ENCODE assay signal across 18 cellular contexts in the genomic region with DNA sequence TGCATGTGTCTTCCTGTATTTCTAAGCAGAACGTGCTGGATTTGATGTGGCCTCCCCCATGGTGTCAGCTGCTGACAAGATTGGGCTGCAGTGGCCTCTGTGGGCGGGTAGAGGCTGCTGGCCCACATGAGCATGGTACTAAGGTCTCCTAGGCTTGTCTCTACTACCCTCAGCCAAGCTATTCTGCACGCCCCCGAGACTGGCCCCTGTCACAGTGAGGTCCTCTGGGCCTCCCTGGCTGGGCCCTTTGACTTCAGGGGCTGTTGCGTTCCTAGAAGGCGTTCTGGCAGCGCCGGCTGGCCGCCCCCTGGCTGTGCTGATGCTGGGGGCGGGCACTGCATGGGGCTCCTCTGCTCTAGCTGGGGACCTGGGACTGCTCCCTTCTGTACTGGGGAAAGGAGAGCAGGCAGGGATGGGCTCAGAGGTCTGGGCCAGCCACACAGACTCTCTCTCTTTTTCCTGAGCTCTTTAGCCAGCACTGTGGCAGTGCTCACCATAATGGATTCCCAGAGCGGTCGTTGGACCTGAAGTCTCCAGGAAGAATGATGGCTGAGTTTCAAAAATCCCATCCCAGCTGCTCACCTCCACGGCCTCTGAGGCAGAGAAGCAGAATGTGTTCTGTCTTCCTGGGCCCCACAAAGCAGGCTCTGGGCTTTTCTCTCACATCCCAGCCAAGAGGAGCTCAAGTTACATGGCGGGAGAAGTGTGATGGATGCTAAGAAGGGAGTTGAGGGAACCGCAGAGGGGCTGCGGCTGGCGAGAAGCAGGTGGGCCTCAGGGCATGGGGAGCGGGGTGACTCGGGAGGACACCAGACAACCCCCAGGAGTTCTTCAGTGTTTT. TPM values are rescaled to one million over a fixed set of nuclear protein-coding genes. Genes with fewer than 3 reads are reported as not detected.
DNase-seq lines count a peak whose midpoint lies in the region; ATAC-seq and TF ChIP-seq lines count a peak whose summit lies in the region.
"Had no signal": no experiment of that assay in that cellular context is flagged by ENCODE, and none has a peak within 500 bp of the region (broad histone marks: within the 10 kb centered on the region; RNA-seq: fewer than 3 reads in every experiment).

No MANE protein-coding gene starts in this region.

- POLR2A ChIA-PET in AG04450 (lab: Yijun Ruan, JAX), result no interaction called here

- DNase-seq in AG04450 (ENCODE audit: low read depth, low spot score), result no peak
- DNase-seq in GM23338 (ENCODE audit: low spot score), result no peak
- DNase-seq in natural killer cell, result no peak
- DNase-seq in NCI-H2029 treated with DMSO at 0.1 percent for 48 hours (lab: John Stamatoyannopoulos, UW), result no peak
- no peak for DNase-seq in SIG-M5 treated with dmso at 0.1 percent for 504 hours (lab: John Stamatoyannopoulos, UW; ENCODE audit: unreplicated experiment)
- DNase-seq: activated CD4-positive, alpha-beta T cell treated with anti-CD3 and anti-CD28 coated beads, Interleukin-2, amount 50 U/mL, for 1 hour; activated naive CD4-positive, alpha-beta T cell treated with anti-CD3 and anti-CD28 coated beads for 36 hours; esophagus squamous epithelium; GM23248; hypothalamus; MG63; NCI-H446; OCI-M1; T-helper 1 cell had no signal

- H3K9me3 Mint-ChIP-seq in GM23338 (no peaks in the 10 kb centered on the region), natural killer cell (no peaks in the 10 kb centered on the region)
- no peaks in the 10 kb centered on the region for H3K9me3 Mint-ChIP-seq in activated T-helper 17 cell treated with anti-CD3 and anti-CD28 coated beads, Interleukin-2, amount 50 U/mL, for 72 hours
- H3K9me3 Mint-ChIP-seq: activated naive CD4-positive, alpha-beta T cell treated with anti-CD3 and anti-CD28 coated beads for 36 hours had no signal

- H3K4me1 Mint-ChIP-seq in GM23338 (peaks cover 52% of the 10 kb centered on the region), natural killer cell (peaks cover 27 to 53% of the 10 kb centered on the region in 2 donors)
- H3K4me1 Mint-ChIP-seq in activated T-helper 17 cell treated with anti-CD3 and anti-CD28 coated beads, Interleukin-2, amount 50 U/mL, for 72 hours, result peaks cover 21% of the 10 kb centered on the region

- H3K36me3 ChIP-seq in GM23338 (ENCODE audit: insufficient read depth), result no peaks in the 10 kb centered on the region; the same call in 1 of the 2 replicates
- H3K36me3 ChIP-seq: pancreas had no signal

- no peak overlapping the region for H3K4me2 ChIP-seq in GM23338

- H3K4me3 Mint-ChIP-seq in GM23338 (no peak overlapping the region), natural killer cell (no peak overlapping the region)
- no peak overlapping the region for H3K4me3 Mint-ChIP-seq in activated T-helper 17 cell treated with anti-CD3 and anti-CD28 coated beads, Interleukin-2, amount 50 U/mL, for 72 hours
- H3K4me3 Mint-ChIP-seq: activated naive CD4-positive, alpha-beta T cell treated with anti-CD3 and anti-CD28 coated beads for 36 hours had no signal

- H3K4me3 ChIP-seq in AG04450 (ENCODE audit: low read depth, low read length) (no peak overlapping the region), GM23338 (no peak overlapping the region)
- H3K4me3 ChIP-seq: esophagus squamous epithelium, GM23248, MG63, pancreas had no signal

- TF ChIP-seq CTCF in AG04450 (IDR thresholded peaks at IDR 0.05; ENCODE audit: low read depth, low read length), result no peak
- TF ChIP-seq CTCF in GM23338 (conservative IDR thresholded peaks at IDR 0.05; ENCODE audit: low read depth in 2 of 2), result no peak
- no peak for TF ChIP-seq CTCF in natural killer cell (IDR thresholded peaks at IDR 0.05)

- H3K9me2 ChIP-seq in GM23338 (ENCODE audit: insufficient read depth), result no peaks in the 10 kb centered on the region

- intact Hi-C loops in natural killer cell (cut with micrococcal nuclease), result no loop called here

- no peak overlapping the region for H2AFZ ChIP-seq in GM23338
- H2AFZ ChIP-seq: GM23248 had no signal

- no peaks in the 10 kb centered on the region for H3K9me3 ChIP-seq in AG04450 (ENCODE audit: control insufficient read depth, insufficient read depth, low read length)
- H3K9me3 ChIP-seq: esophagus squamous epithelium, MG63, pancreas had no signal

- H3K27me3 Mint-ChIP-seq in GM23338 (ENCODE audit: insufficient read depth, low read depth, poor library complexity) (peaks cover 4% of the 10 kb centered on the region), natural killer cell (ENCODE audit: low read depth in 2 of 2) (no peaks in the 10 kb centered on the region)
- no peaks in the 10 kb centered on the region for H3K27me3 Mint-ChIP-seq in activated T-helper 17 cell treated with anti-CD3 and anti-CD28 coated beads, Interleukin-2, amount 50 U/mL, for 72 hours

- peaks cover 18% of the 10 kb centered on the region for H3K36me3 Mint-ChIP-seq in GM23338 (ENCODE audit: low read depth)
- peaks cover 36% of the 10 kb centered on the region for H3K36me3 Mint-ChIP-seq in activated T-helper 17 cell treated with anti-CD3 and anti-CD28 coated beads, Interleukin-2, amount 50 U/mL, for 72 hours (ENCODE audit: low read depth)
- H3K36me3 Mint-ChIP-seq in natural killer cell, result no peaks in the 10 kb centered on the region

- peaks cover 40% of the 10 kb centered on the region for H4K20me1 ChIP-seq in GM23338 (replicated peaks; ENCODE audit: insufficient read depth)

- ATAC-seq in GM23338 (peak; percentile 29), natural killer cell (peak in 1 of 3 donors; percentile 32), GM18870 (IDR thresholded peaks at IDR 0.05; ENCODE audit: unreplicated experiment) (no peak), HG03280 (IDR thresholded peaks at IDR 0.05; ENCODE audit: unreplicated experiment) (no peak)
- ATAC-seq in activated T-helper 17 cell treated with anti-CD3 and anti-CD28 coated beads, Interleukin-2, amount 50 U/mL, for 72 hours (replicated peaks), result peak; percentile 58
- ATAC-seq: pancreas had no signal

- peaks cover 14% of the 10 kb centered on the region for H3K4me1 ChIP-seq in GM23338 (ENCODE audit: insufficient read depth)

- no peaks in the 10 kb centered on the region for H3K27me3 ChIP-seq in AG04450 (ENCODE audit: control insufficient read depth, insufficient read depth, low read length)
- H3K27me3 ChIP-seq in GM23338 (ENCODE audit: insufficient read depth), result no peaks in the 10 kb centered on the region
- H3K27me3 ChIP-seq: esophagus squamous epithelium, MG63, pancreas had no signal

- peaks cover 85% of the 10 kb centered on the region for H3K79me2 ChIP-seq in GM23338 (replicated peaks; ENCODE audit: insufficient read depth)

- H3K27ac Mint-ChIP-seq in GM23338, result no peak overlapping the region
- no peak overlapping the region for H3K27ac Mint-ChIP-seq in activated T-helper 17 cell treated with anti-CD3 and anti-CD28 coated beads, Interleukin-2, amount 50 U/mL, for 72 hours
- peak overlapping the region; percentile 46 to 69 for H3K27ac Mint-ChIP-seq in natural killer cell

- H3F3A ChIP-seq in GM23338 (replicated peaks; ENCODE audit: low read depth), result peaks cover 9% of the 10 kb centered on the region; the same call in 1 of the 2 replicates

- H3K27ac ChIP-seq in AG04450 (ENCODE audit: low read depth, low read length) (peak overlapping the region; percentile 48), GM23338 (ENCODE audit: low read depth) (no peak overlapping the region)
- H3K27ac ChIP-seq: esophagus squamous epithelium, GM23248, pancreas had no signal

- CTCF ChIA-PET in AG04450 (lab: Charles Lee), result interaction anchor here (1.2 to 3.5 kb wide), 3 partner anchors 7 to 141 kb away, joined by 3 to 14 read pairs (median 4); no protein-coding TSS in a partner anchor

TF ChIP-seq in GM23338, 12 proteins besides CTCF, POLR2A, EP300 and RAD21 (continues in another document):
- TF ChIP-seq STAT1 (IDR thresholded peaks at IDR 0.05; ENCODE audit: unreplicated experiment), result no peak
- TF ChIP-seq NANOG (IDR thresholded peaks at IDR 0.05; ENCODE audit: borderline replicate concordance), result no peak
- no peak for TF ChIP-seq ZNF331 (CRISPR knock-in tag; IDR thresholded peaks at IDR 0.05; ENCODE audit: low read depth)
- no peak for TF ChIP-seq EZH2 (IDR thresholded peaks at IDR 0.05; ENCODE audit: low read depth, unreplicated experiment)
- no peak for TF ChIP-seq JUNB (IDR thresholded peaks at IDR 0.05; ENCODE audit: unreplicated experiment)

RNA-seq across cellular contexts. Expression of a gene that starts 32.3 kb away (rescaled TPM):
- polyA plus RNA-seq in AG04450 (2011; rRNA removed) (1.0 and 1.7 TPM in 2 replicates), GM23338 (2016; fragmentation: Nextera tagmentation; extraction: Ambion mirVana) (0.28 and 0.63 TPM in 2 replicates)
- polyA minus RNA-seq in AG04450 (2011; rRNA and poly(A)+ RNA removed), result 0.48 and 0.60 TPM in 2 replicates
- total RNA-seq in GM23338 (2014; rRNA removed; shearing (Covaris generic)), result 4.5 and 4.9 TPM in 2 replicates
- total RNA-seq in activated T-helper 17 cell treated with anti-CD3 and anti-CD28 coated beads, Interleukin-2, amount 50 U/mL, for 72 hours, result 1 to 10 TPM; 4.1 to 4.5 TPM
- 1 to 10 TPM; 2.2 to 2.5 (median 2.3) TPM for total RNA-seq in natural killer cell

RNA-seq across cellular contexts. Expression of a gene that starts 33.0 kb away (rescaled TPM):
- polyA plus RNA-seq in AG04450 (2011; rRNA removed) (388 and 454 TPM in 2 replicates), GM23338 (2016; fragmentation: Nextera tagmentation; extraction: Ambion mirVana) (598 and 619 TPM in 2 replicates)
- polyA minus RNA-seq in AG04450 (2011; rRNA and poly(A)+ RNA removed), result 86.2 and 132 TPM in 2 replicates
- 37.6 and 143 TPM in 2 replicates for total RNA-seq in GM23338 (2014; rRNA removed; shearing (Covaris generic))
- 100 to 1,000 TPM; 276 to 397 TPM for total RNA-seq in activated T-helper 17 cell treated with anti-CD3 and anti-CD28 coated beads, Interleukin-2, amount 50 U/mL, for 72 hours
- total RNA-seq in natural killer cell, result 100 to 1,000 TPM; 165 to 191 (median 188) TPM

RNA-seq across cellular contexts. Expression of a gene that starts 45.7 kb away (rescaled TPM):
- polyA plus RNA-seq in AG04450 (2011; rRNA removed) (1.2 and 1.4 TPM in 2 replicates), GM23338 (2016; fragmentation: Nextera tagmentation; extraction: Ambion mirVana) (3.7 and 6.5 TPM in 2 replicates)
- polyA minus RNA-seq in AG04450 (2011; rRNA and poly(A)+ RNA removed), result 0.28 and 0.56 TPM in 2 replicates
- total RNA-seq in GM23338 (2014; rRNA removed; shearing (Covaris generic)), result 0.85 and 3.5 TPM in 2 replicates
- total RNA-seq in activated T-helper 17 cell treated with anti-CD3 and anti-CD28 coated beads, Interleukin-2, amount 50 U/mL, for 72 hours, result 10 to 100 TPM in 1 of 2 donors, 1 to 10 TPM in 1; 6.7 to 10.3 TPM
- 1 to 10 TPM; 4.0 to 6.0 (median 4.3) TPM for total RNA-seq in natural killer cell
- total RNA-seq: GM23248 had no signal

RNA-seq across cellular contexts. Expression of a gene that starts 55.1 kb away (rescaled TPM):
- polyA plus RNA-seq in AG04450 (2011; rRNA removed) (0.20 and 0.25 TPM in 2 replicates), GM23338 (2016; fragmentation: Nextera tagmentation; extraction: Ambion mirVana) (4.0 and 5.0 TPM in 2 replicates)
- polyA minus RNA-seq in AG04450 (2011; rRNA and poly(A)+ RNA removed), result 0.13 and 0.18 TPM in 2 replicates
- 17.0 and 21.6 TPM in 2 replicates for total RNA-seq in GM23338 (2014; rRNA removed; shearing (Covaris generic))
- under 1 TPM; 0.26 to 0.97 TPM for total RNA-seq in activated T-helper 17 cell treated with anti-CD3 and anti-CD28 coated beads, Interleukin-2, amount 50 U/mL, for 72 hours
- under 1 TPM; 0.05 to 0.20 (median 0.11) TPM for total RNA-seq in natural killer cell
- polyA plus RNA-seq: pancreas had no signal

Comparison
In these comparisons a context has a peak if more than half of its experiments do, and no peak if none do; other contexts are left out.
1. ATAC-seq: peak in GM23338 (single experiment) and activated T-helper 17 cell treated with anti-CD3 and anti-CD28 coated beads, Interleukin-2, amount 50 U/mL, for 72 hours (single experiment); none in GM18870 (single experiment) and HG03280 (single experiment).
2. H3K27ac Mint-ChIP-seq: peak in natural killer cell (2 of 2); none in GM23338 (single experiment) and activated T-helper 17 cell treated with anti-CD3 and anti-CD28 coated beads, Interleukin-2, amount 50 U/mL, for 72 hours (single experiment).